Comparison of ENCODE assay signal across 26 cellular contexts in the genomic region with DNA sequence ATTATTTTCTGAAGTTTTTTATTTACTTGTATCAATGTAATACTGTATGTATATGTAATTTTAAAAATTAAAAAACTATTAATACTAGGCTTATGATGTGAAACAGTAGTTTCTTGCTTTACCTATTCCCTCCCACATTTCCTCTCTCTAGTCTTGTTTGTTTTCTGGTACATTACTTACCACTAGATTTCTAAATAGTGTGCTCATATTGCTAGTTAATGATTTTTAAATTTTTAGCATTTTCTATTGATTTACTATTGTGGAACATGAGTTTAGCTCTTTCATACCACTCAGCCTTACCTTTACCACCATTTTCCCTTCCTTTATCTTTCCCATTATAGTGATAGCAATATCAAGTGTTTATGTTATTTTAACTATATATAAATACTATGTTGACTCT. TPM values are rescaled to one million over a fixed set of nuclear protein-coding genes. Genes with fewer than 3 reads are reported as not detected.
DNase-seq lines count a peak whose midpoint lies in the region; TF ChIP-seq lines count a peak whose summit lies in the region.
"Had no signal": no experiment of that assay in that cellular context is flagged by ENCODE, and none has a peak within 500 bp of the region (broad histone marks: within the 10 kb centered on the region; RNA-seq: fewer than 3 reads in every experiment).

No MANE protein-coding gene starts in this region.

- TF ChIP-seq CTCF in SU-DHL-6 (IDR thresholded peaks at IDR 0.05; ENCODE audit: insufficient read depth, low read length, poor library complexity, severe bottlenecking) (no peak), mesothelial cell of epicardium (IDR thresholded peaks at IDR 0.05; ENCODE audit: unreplicated experiment) (no peak), adrenal gland (IDR thresholded peaks at IDR 0.05) (no peak)

- peaks cover 5 to 32% of the 10 kb centered on the region in 2 donors for H3K4me1 ChIP-seq in adrenal gland (replicated peaks in 1 of 2)

- TF ChIP-seq POLR2A in adrenal gland (IDR thresholded peaks at IDR 0.05): no peak

- H3K36me3 ChIP-seq in SU-DHL-6 (ENCODE audit: low read length): 0 out of 2 replicates have a peak, but pooled peaks cover 13% of the 10 kb centered on the region
- no peaks in the 10 kb centered on the region for H3K36me3 ChIP-seq in adrenal gland (replicated peaks in 1 of 2)

- DNase-seq in kidney glomerular epithelial cell (lab: John Stamatoyannopoulos, UW) (peak; percentile 43), mesothelial cell of epicardium (ENCODE audit: low spot score in 2 of 2, unreplicated experiment in 2 of 2) (no peak), NOMO-1 treated with dmso at 0.1 percent for 144 hours (lab: John Stamatoyannopoulos, UW; ENCODE audit: unreplicated experiment) (no peak), adrenal gland (no peak), NCI-H1417 treated with DMSO at 0.1 percent for 48 hours (lab: John Stamatoyannopoulos, UW) (no peak)
- no peak for DNase-seq in activated CD4-positive, CD25-positive, alpha-beta regulatory T cell treated with anti-CD3 and anti-CD28 coated beads, Interleukin-2, amount 50 U/mL, for 72 hours
- DNase-seq: ACHN; Caco-2; CD4-positive, alpha-beta memory T cell; DND-41; GM23248; H9; HFFc6; NCI-H1105 treated with DMSO at 0.1 percent for 48 hours; NCI-H1694; NCI-H2081; NCI-H2171; NCI-H345; NCI-H524; NCI-H82; OCI-M1; SHP77 had no signal

- H3K9me3 Mint-ChIP-seq in mesothelial cell of epicardium: no peaks in the 10 kb centered on the region
- H3K9me3 Mint-ChIP-seq: CD4-positive, alpha-beta memory T cell; H9; HFFc6; IgD-negative memory B cell had no signal

- H3K36me3 Mint-ChIP-seq in mesothelial cell of epicardium: peaks cover 5% of the 10 kb centered on the region

- intact Hi-C loops in adrenal gland (cut with DNase I): no loop called here

- no peaks in the 10 kb centered on the region for H3K27me3 Mint-ChIP-seq in mesothelial cell of epicardium (ENCODE audit: low read depth)
- H3K27me3 Mint-ChIP-seq: CD4-positive, alpha-beta memory T cell; IgD-negative memory B cell had no signal

- H3K4me1 Mint-ChIP-seq in mesothelial cell of epicardium: peaks cover 15% of the 10 kb centered on the region

- no peaks in the 10 kb centered on the region for H3K27me3 ChIP-seq in SU-DHL-6 (ENCODE audit: low read length)
- H3K27me3 ChIP-seq in adrenal gland: no peaks in the 10 kb centered on the region
- H3K27me3 ChIP-seq: BLaER1 had no signal

- H3K27ac Mint-ChIP-seq in mesothelial cell of epicardium: peak overlapping the region; percentile 28
- H3K27ac Mint-ChIP-seq: HFFc6 had no signal

- no peak overlapping the region for H3K4me3 Mint-ChIP-seq in mesothelial cell of epicardium
- H3K4me3 Mint-ChIP-seq: CD4-positive, alpha-beta memory T cell; H9; HFFc6 had no signal

- H3K9ac ChIP-seq in SU-DHL-6 (ENCODE audit: low read length): 0 out of 2 replicates have a peak overlapping the region, but pooled peaks have one; percentile 13
- H3K9ac ChIP-seq: BLaER1, GM23248 had no signal

- H3K27ac ChIP-seq in SU-DHL-6 (ENCODE audit: low read depth, low read length) (peak overlapping the region; percentile 84), adrenal gland (no peak overlapping the region)
- H3K27ac ChIP-seq: BLaER1, GM23248, SK-N-MC had no signal

- H4K20me1 ChIP-seq in SU-DHL-6 (ENCODE audit: low read depth, low read length): no peaks in the 10 kb centered on the region

- no peaks in the 10 kb centered on the region for H3K9me3 ChIP-seq in SU-DHL-6 (ENCODE audit: insufficient read depth, low read length)
- H3K9me3 ChIP-seq in adrenal gland (replicated peaks in 1 of 3): no peaks in the 10 kb centered on the region
- H3K9me3 ChIP-seq: BLaER1, Caco-2 had no signal

- H3K79me2 ChIP-seq in SU-DHL-6 (ENCODE audit: insufficient read depth, low read length): peaks cover 100% of the 10 kb centered on the region

- peaks cover 81% of the 10 kb centered on the region for H3F3A ChIP-seq in SU-DHL-6 (ENCODE audit: insufficient read depth)

- H3K9me2 ChIP-seq in SU-DHL-6 (replicated peaks; ENCODE audit: insufficient read depth, low read length): no peaks in the 10 kb centered on the region

- H2AFZ ChIP-seq in SU-DHL-6 (ENCODE audit: low read depth, low read length, severe bottlenecking): no peak overlapping the region
- H2AFZ ChIP-seq: GM23248 had no signal

- H3K4me3 ChIP-seq in SU-DHL-6 (ENCODE audit: insufficient read depth, low read length, poor library complexity, severe bottlenecking) (no peak overlapping the region), adrenal gland (no peak overlapping the region)
- H3K4me3 ChIP-seq: BLaER1, GM23248, SK-N-MC had no signal

- peak overlapping the region; percentile 40 for H3K4me2 ChIP-seq in SU-DHL-6 (ENCODE audit: low read depth, low read length, poor library complexity, severe bottlenecking)
- H3K4me2 ChIP-seq: BLaER1 had no signal

RNA-seq across cellular contexts. Expression of gene UBE2R2, which starts 39.3 kb away (rescaled TPM):
- total RNA-seq in mesothelial cell of epicardium (59.3 to 59.9 TPM (median 59.9 TPM) in 3 replicates), adrenal gland (10 to 100 TPM; 18.7 to 46.7 (median 28.2) TPM)
- 10 to 100 TPM; 12.8 to 34.6 (median 14.1) TPM for polyA plus RNA-seq in adrenal gland
